In the genomic region with DNA sequence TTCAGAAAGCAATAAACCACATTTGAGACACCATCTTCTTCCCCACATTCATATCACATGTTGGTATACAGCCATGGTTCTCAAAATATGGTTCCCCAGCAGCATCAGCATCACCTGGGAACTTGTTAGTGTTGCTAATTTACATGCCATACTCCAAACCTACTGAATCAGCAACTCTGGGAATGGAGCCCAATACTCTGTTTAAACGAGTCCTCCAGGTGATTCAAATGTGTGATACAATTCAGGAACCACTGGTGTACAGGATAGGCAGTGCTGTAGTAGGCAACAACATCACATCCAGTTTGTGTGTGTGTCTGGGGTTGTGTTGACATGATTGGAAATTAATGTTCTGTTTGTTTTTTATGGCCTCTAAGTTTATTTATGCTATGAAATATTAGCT, we compare ENCODE assay signal across 22 cellular contexts. TPM values are rescaled to one million over a fixed set of nuclear protein-coding genes. Genes with fewer than 3 reads are reported as not detected.
DNase-seq lines count a peak whose midpoint lies in the region; ATAC-seq and TF ChIP-seq lines count a peak whose summit lies in the region.
"Had no signal": no experiment of that assay in that cellular context is flagged by ENCODE, and none has a peak within 500 bp of the region (broad histone marks: within the 10 kb centered on the region; RNA-seq: fewer than 3 reads in every experiment).

No MANE protein-coding gene starts in this region.

- no peak for TF ChIP-seq POLR2A in ovary (IDR thresholded peaks at IDR 0.05)

- H3K27me3 ChIP-seq in foreskin keratinocyte (no peaks in the 10 kb centered on the region), upper lobe of right lung (no peaks in the 10 kb centered on the region), ovary (no peaks in the 10 kb centered on the region)
- H3K27me3 ChIP-seq: stomach, tibial artery had no signal

- WGBS in ovary, 3 donors = 50 to 81% (median 61%) methylated on average over 1 of the region's 1 CpG

- DNase-seq in NCI-H748 (lab: John Stamatoyannopoulos, UW; ENCODE audit: unreplicated experiment) (peak; percentile 20), NCI-H748 treated with DMSO at 0.1 percent for 48 hours (lab: John Stamatoyannopoulos, UW) (no peak), RPMI8226 (peak; percentile 16), foreskin keratinocyte (peak; percentile 67 to 77), upper lobe of right lung (no peak), LoVo (ENCODE audit: low spot score) (no peak), NCI-H1436 (lab: John Stamatoyannopoulos, UW) (no peak), ovary (no peak)
- DNase-seq: activated CD4-positive, alpha-beta T cell treated with anti-CD3 and anti-CD28 coated beads for 1 hour; activated CD8-positive, alpha-beta T cell treated with anti-CD3 and anti-CD28 coated beads, Interleukin-2, amount 10 ng/mL, durations not matched to agents 7 days and 5 days; activated T-cell treated with anti-CD3 and anti-CD28 coated beads for 4 hours; anterior cingulate cortex; hippocampal formation; KG1; natural killer cell; NCI-H1694 treated with DMSO at 0.1 percent for 48 hours; NCI-H226; SK-N-SH; stimulated activated CD4-positive, alpha-beta T cell treated with anti-CD3 and anti-CD28 coated beads, Interleukin-2, amount 100 ng/mL, for 24 hours; stomach; T-helper 2 cell; tibial artery had no signal

- ATAC-seq in foreskin keratinocyte (peak; percentile 71), upper lobe of right lung (peak; percentile 77)
- ATAC-seq: activated CD8-positive, alpha-beta T cell treated with anti-CD3 and anti-CD28 coated beads, Interleukin-2, amount 10 ng/mL, durations not matched to agents 7 days and 5 days; natural killer cell had no signal

- intact Hi-C loops in upper lobe of right lung (cut with DNase I) = no loop called here
- intact Hi-C loops in ovary (cut with DNase I) = loop anchor here in 1 of 4 donors (5.0 kb wide), 1 partner anchor 1253 kb away; no protein-coding TSS in a partner anchor

- no peak overlapping the region for H3K4me3 ChIP-seq in upper lobe of right lung
- no peak overlapping the region for H3K4me3 ChIP-seq in ovary
- H3K4me3 ChIP-seq: stomach, tibial artery had no signal

- TF ChIP-seq CTCF in foreskin keratinocyte (conservative IDR thresholded peaks at IDR 0.05) = no peak
- no peak for TF ChIP-seq CTCF in upper lobe of right lung (IDR thresholded peaks at IDR 0.05)
- TF ChIP-seq CTCF in ovary (IDR thresholded peaks at IDR 0.05) = no peak

- H3K27ac ChIP-seq in foreskin keratinocyte (no peak overlapping the region), upper lobe of right lung (no peak overlapping the region), ovary (no peak overlapping the region)
- H3K27ac ChIP-seq: stomach, tibial artery had no signal

- H3K9me3 ChIP-seq in upper lobe of right lung (no peaks in the 10 kb centered on the region), ovary (no peaks in the 10 kb centered on the region)
- H3K9me3 ChIP-seq: SK-N-SH, stomach, tibial artery had no signal

- H3K36me3 ChIP-seq in upper lobe of right lung (no peaks in the 10 kb centered on the region), ovary (no peaks in the 10 kb centered on the region)
- H3K36me3 ChIP-seq: stomach, tibial artery had no signal

- TF ChIP-seq EP300 in ovary (IDR thresholded peaks at IDR 0.05) = no peak

- H3K4me1 ChIP-seq in foreskin keratinocyte (no peaks in the 10 kb centered on the region), upper lobe of right lung (peaks cover 8% of the 10 kb centered on the region), ovary (ENCODE audit: insufficient read depth) (no peaks in the 10 kb centered on the region)
- H3K4me1 ChIP-seq: tibial artery had no signal

RNA-seq across cellular contexts. Expression of a gene that starts 47.7 kb away (rescaled TPM):
- total RNA-seq in foreskin keratinocyte (17.9 and 18.6 TPM in 2 replicates), upper lobe of right lung (31.0 TPM), ovary (10 to 100 TPM; 18.1 to 27.3 (median 21.8) TPM)
- polyA plus RNA-seq in foreskin keratinocyte (11.9 and 12.1 TPM in 2 replicates), ovary (10 to 100 TPM; 16.4 to 19.8 TPM)

RNA-seq across cellular contexts. Expression of a gene that starts 48.0 kb away (rescaled TPM):
- total RNA-seq in foreskin keratinocyte = 37.2 and 43.1 TPM in 2 replicates
- 4.7 and 5.2 TPM in 2 replicates for polyA plus RNA-seq in foreskin keratinocyte
- 100 TPM for total RNA-seq in upper lobe of right lung
- 10 to 100 TPM; 15.7 to 39.7 (median 28.3) TPM for total RNA-seq in ovary
- polyA plus RNA-seq in ovary = 10 to 100 TPM in 1 of 2 donors, 1 to 10 TPM in 1; 9.5 to 15.7 TPM

Comparison
In these comparisons a context has a peak if more than half of its experiments do, and no peak if none do; other contexts are left out.
1. DNase-seq: peak in NCI-H748 (single experiment), RPMI8226 (single experiment) and foreskin keratinocyte (2 of 2); none in NCI-H748 treated with DMSO at 0.1 percent for 48 hours (single experiment), upper lobe of right lung (single experiment), LoVo (single experiment), NCI-H1436 (single experiment) and ovary (0 of 5).